ENCODE assay signal across 10 cellular contexts in genomic region chr13:43127827-43128226, GRCh38.
DNase-seq lines count a peak whose midpoint lies in the region; ATAC-seq and TF ChIP-seq lines count a peak whose summit lies in the region.
"Had no signal": no experiment of that assay in that cellular context is flagged by ENCODE, and none has a peak within 500 bp of the region (broad histone marks: within the 10 kb centered on the region; RNA-seq: fewer than 3 reads in every experiment).

No MANE protein-coding gene starts in this region.

- CTCF ChIA-PET in activated B cell treated with CpG ODN at 0.5 μM for 24 hours (lab: Charles Lee), result no interaction called here

- peaks cover 25% of the 10 kb centered on the region for H3K27me3 Mint-ChIP-seq in activated B cell treated with CpG ODN at 0.5 μM for 24 hours

- intact Hi-C loops in activated B cell treated with CpG ODN at 0.5 μM for 24 hours (cut with micrococcal nuclease), result no loop called here

- H3K36me3 Mint-ChIP-seq in activated B cell treated with CpG ODN at 0.5 μM for 24 hours (ENCODE audit: low read depth), result no peaks in the 10 kb centered on the region
- H3K36me3 Mint-ChIP-seq: CD14-positive monocyte had no signal

- peaks cover 22% of the 10 kb centered on the region for H3K4me1 Mint-ChIP-seq in activated B cell treated with CpG ODN at 0.5 μM for 24 hours

- H3K4me3 Mint-ChIP-seq in activated B cell treated with CpG ODN at 0.5 μM for 24 hours, result peak overlapping the region; percentile 72
- H3K4me3 Mint-ChIP-seq: CD14-positive monocyte had no signal

- POLR2A ChIA-PET in activated B cell treated with CpG ODN at 0.5 μM for 24 hours (lab: Charles Lee), result interaction anchor here (0.6 kb wide), 1 partner anchor 12 kb away, joined by 4 read pairs; no protein-coding TSS in a partner anchor

- H3K36me3 ChIP-seq in BE2C, result no peaks in the 10 kb centered on the region
- H3K36me3 ChIP-seq in mesodermal cell (ENCODE audit: control insufficient read depth, insufficient read depth, low read length), result no peaks in the 10 kb centered on the region

- no peak for TF ChIP-seq POLR2A in erythroblast (IDR thresholded peaks at IDR 0.05; ENCODE audit: low read length)

- WGBS in mesodermal cell (ENCODE audit: insufficient coverage in 2 of 2), 2 experiments, result 86% methylated on average over 1 of the region's 3 CpGs; no CpG with 5 or more reads in 1 of the 2 experiments

- H3K27ac Mint-ChIP-seq in activated B cell treated with CpG ODN at 0.5 μM for 24 hours, result no peak overlapping the region
- H3K27ac Mint-ChIP-seq: CD14-positive monocyte had no signal

- peak overlapping the region; percentile 20 for H3K27ac ChIP-seq in mesodermal cell (ENCODE audit: low read depth, low read length, severe bottlenecking)

- H3K4me3 ChIP-seq in BE2C (ENCODE audit: low read depth, low read length), result peak overlapping the region; percentile 71
- no peak overlapping the region for H3K4me3 ChIP-seq in mesodermal cell (ENCODE audit: extremely low read depth, insufficient read depth, low read length, poor library complexity, severe bottlenecking)

- H3K9me3 Mint-ChIP-seq in activated B cell treated with CpG ODN at 0.5 μM for 24 hours, result no peaks in the 10 kb centered on the region

- TF ChIP-seq CTCF in BE2C (IDR thresholded peaks at IDR 0.05; ENCODE audit: low read depth, low read length) (no peak), activated B cell treated with CpG ODN at 0.5 μM for 24 hours (IDR thresholded peaks at IDR 0.05) (no peak)

- no peaks in the 10 kb centered on the region for H3K27me3 ChIP-seq in BE2C

- peak; percentile 60 for ATAC-seq in GM19395 (IDR thresholded peaks at IDR 0.05; ENCODE audit: unreplicated experiment)
- ATAC-seq in activated B cell treated with CpG ODN at 0.5 μM for 24 hours (ENCODE audit: low read depth), result no peak
- ATAC-seq in HG03280 (IDR thresholded peaks at IDR 0.05; ENCODE audit: unreplicated experiment), result no peak
- no peak for ATAC-seq in HG02938 (IDR thresholded peaks at IDR 0.05; ENCODE audit: unreplicated experiment)
- ATAC-seq: PC-3 had no signal

- peaks cover 40% of the 10 kb centered on the region for H3K4me1 ChIP-seq in BE2C
- peaks cover 40% of the 10 kb centered on the region for H3K4me1 ChIP-seq in mesodermal cell (ENCODE audit: control insufficient read depth, insufficient read depth, low read length, poor library complexity, severe bottlenecking)

- H3K9me3 ChIP-seq in BE2C (no peaks in the 10 kb centered on the region), mesodermal cell (ENCODE audit: control insufficient read depth, low read length) (no peaks in the 10 kb centered on the region)

- DNase-seq in BE2C, result no peak
- no peak for DNase-seq in activated B cell treated with CpG ODN at 0.5 μM for 24 hours
- no peak for DNase-seq in erythroblast (lab: John Stamatoyannopoulos, UW)
- DNase-seq in NCI-H526 (lab: John Stamatoyannopoulos, UW), result no peak
- DNase-seq: PC-3 had no signal
